25 cellular contexts compared by ENCODE assay signal in the genomic region with DNA sequence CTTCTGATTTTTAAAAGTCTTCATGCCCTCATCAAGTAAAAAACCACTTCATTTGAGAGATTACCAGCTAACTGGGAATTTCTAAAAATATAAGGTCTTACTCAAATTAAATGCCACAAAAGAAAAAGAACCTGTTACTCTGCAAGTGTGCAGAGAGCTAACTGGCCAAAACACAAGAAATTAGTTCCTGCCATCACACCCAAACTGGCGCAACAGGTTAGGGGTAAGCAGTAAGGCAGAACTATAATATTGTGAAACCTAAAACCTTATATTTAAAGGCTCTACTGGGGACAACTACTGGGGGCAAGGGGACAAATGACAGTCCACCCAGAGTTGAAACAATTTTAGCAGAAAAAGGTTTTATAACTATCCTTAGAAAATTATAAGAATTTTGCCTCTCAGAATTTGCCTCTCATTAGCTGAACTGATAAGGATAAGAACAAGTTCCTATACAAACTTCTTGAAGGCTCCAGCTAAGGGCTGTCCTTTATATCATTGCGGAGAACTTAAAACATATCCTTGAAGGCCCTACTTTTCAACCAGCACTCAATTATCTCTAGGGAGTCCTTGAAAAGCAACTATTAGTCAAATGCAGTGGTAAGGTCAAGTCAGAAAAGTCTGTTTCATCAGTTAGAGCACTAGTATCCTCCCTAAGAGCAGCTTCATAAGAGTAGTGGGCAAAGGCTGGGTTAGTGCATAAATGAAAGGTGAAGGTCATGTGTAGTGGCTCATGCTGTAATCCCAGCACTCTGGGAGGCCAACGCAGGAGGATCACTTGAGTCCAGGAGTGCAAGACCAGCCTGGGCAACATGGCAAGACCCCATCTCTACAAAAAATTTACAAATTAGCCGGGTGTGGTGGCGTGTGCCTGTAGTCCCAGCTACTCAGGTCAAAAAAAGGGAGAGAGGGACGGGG. TPM values are rescaled to one million over a fixed set of nuclear protein-coding genes. Genes with fewer than 3 reads are reported as not detected.
A peak's percentile ranks its signal among the peaks of the same experiment; 100 is the strongest.
DNase-seq lines count a peak whose midpoint lies in the region; ATAC-seq and TF ChIP-seq lines count a peak whose summit lies in the region.
"Had no signal": no experiment of that assay in that cellular context is flagged by ENCODE, and none has a peak within 500 bp of the region (broad histone marks: within the 10 kb centered on the region; RNA-seq: fewer than 3 reads in every experiment).

No MANE protein-coding gene starts in this region.

- peaks cover 40% of the 10 kb centered on the region for H3K4me1 ChIP-seq in CD8-positive, alpha-beta T cell (ENCODE audit: insufficient read depth, low read length)
- H3K4me1 ChIP-seq in mesodermal cell (ENCODE audit: control insufficient read depth, insufficient read depth, low read length, poor library complexity, severe bottlenecking), result peaks cover 54% of the 10 kb centered on the region

- no peak overlapping the region for H3K27ac ChIP-seq in CD8-positive, alpha-beta T cell (ENCODE audit: low read depth, low read length)
- H3K27ac ChIP-seq in mesodermal cell (ENCODE audit: low read depth, low read length, severe bottlenecking), result peak overlapping the region; percentile 26
- H3K27ac ChIP-seq: esophagus muscularis mucosa, gastrocnemius medialis, KMS-11, thyroid gland had no signal

- H3K27me3 Mint-ChIP-seq in CD8-positive, alpha-beta T cell (ENCODE audit: low read depth), result no peaks in the 10 kb centered on the region
- H3K27me3 Mint-ChIP-seq in HFFc6 (ENCODE audit: insufficient read depth), result no peaks in the 10 kb centered on the region; the same call in 1 of the 2 replicates
- no peaks in the 10 kb centered on the region for H3K27me3 Mint-ChIP-seq in T-helper 17 cell
- H3K27me3 Mint-ChIP-seq: CD8-positive, alpha-beta memory T cell; naive B cell had no signal

- no peaks in the 10 kb centered on the region for H3K36me3 ChIP-seq in CD8-positive, alpha-beta T cell (ENCODE audit: insufficient read depth, low read length)
- H3K36me3 ChIP-seq in mesodermal cell (ENCODE audit: control insufficient read depth, insufficient read depth, low read length), result peaks cover 76% of the 10 kb centered on the region
- H3K36me3 ChIP-seq: esophagus muscularis mucosa, gastrocnemius medialis, thyroid gland had no signal

- POLR2A ChIA-PET in CD8-positive, alpha-beta T cell (lab: Charles Lee), result interaction anchor here (0.6 to 1.1 kb wide), 2 partner anchors 19 to 90 kb away, joined by 3 read pairs; no protein-coding TSS in a partner anchor

- H3K27ac Mint-ChIP-seq in CD8-positive, alpha-beta T cell, result peak overlapping the region; percentile 14
- H3K27ac Mint-ChIP-seq in HFFc6 (peak overlapping the region; percentile 27), T-helper 17 cell (peak overlapping the region; percentile 32)

- no CpG with 5 or more reads among the region's 6 CpGs for whole genome bisulfite sequencing in mesodermal cell (ENCODE audit: insufficient coverage in 2 of 2), 2 experiments

- H3K9me3 ChIP-seq in CD8-positive, alpha-beta T cell (ENCODE audit: low read length), result no peaks in the 10 kb centered on the region
- H3K9me3 ChIP-seq in T-helper 17 cell (ENCODE audit: control insufficient read depth, low read length, poor library complexity, severe bottlenecking) (no peaks in the 10 kb centered on the region), mesodermal cell (ENCODE audit: control insufficient read depth, low read length) (no peaks in the 10 kb centered on the region)
- H3K9me3 ChIP-seq: esophagus muscularis mucosa, gastrocnemius medialis, thyroid gland had no signal

- TF ChIP-seq CTCF in CD8-positive, alpha-beta T cell (IDR thresholded peaks at IDR 0.05), result no peak
- no peak for TF ChIP-seq CTCF in HFFc6 (IDR thresholded peaks at IDR 0.05)

- CTCF ChIA-PET in CD8-positive, alpha-beta T cell (lab: Charles Lee), result interaction anchor here (1.2 to 3.0 kb wide), 3 partner anchors 15 to 21 kb away, joined by 4 to 8 read pairs (median 5); no protein-coding TSS in a partner anchor

- H3K4me1 Mint-ChIP-seq in CD8-positive, alpha-beta T cell (ENCODE audit: low read depth), result peaks cover 70% of the 10 kb centered on the region
- peaks cover 95% of the 10 kb centered on the region for H3K4me1 Mint-ChIP-seq in HFFc6 (ENCODE audit: low read depth)
- peaks cover 54% of the 10 kb centered on the region for H3K4me1 Mint-ChIP-seq in T-helper 17 cell

- H3K4me3 ChIP-seq in CD8-positive, alpha-beta T cell (ENCODE audit: low read depth, low read length), result no peak overlapping the region
- H3K4me3 ChIP-seq in mesodermal cell (ENCODE audit: extremely low read depth, insufficient read depth, low read length, poor library complexity, severe bottlenecking), result no peak overlapping the region
- H3K4me3 ChIP-seq: esophagus muscularis mucosa, gastrocnemius medialis, lung, thyroid gland had no signal

- H3K27me3 ChIP-seq in CD8-positive, alpha-beta T cell (ENCODE audit: insufficient read depth, low read length), result no peaks in the 10 kb centered on the region
- H3K27me3 ChIP-seq: esophagus muscularis mucosa, gastrocnemius medialis, thyroid gland had no signal

- no peak for DNase-seq in CD8-positive, alpha-beta T cell
- DNase-seq in HFFc6 (no peak), T-helper 17 cell (no peak), midbrain (lab: John Stamatoyannopoulos, UW) (no peak)
- DNase-seq: activated CD4-positive, alpha-beta T cell treated with anti-CD3 and anti-CD28 coated beads, Interleukin-2, amount 50 U/mL, for 4 hours; activated naive CD4-positive, alpha-beta T cell treated with anti-CD3 and anti-CD28 coated beads, Interleukin-2, amount 50 U/mL, for 16 hours; CD8-positive, alpha-beta memory T cell; DMS79; effector CD4-positive, alpha-beta T cell; gastrocnemius medialis; GOT3; islet precursor cell; naive B cell; NCI-H2081 treated with DMSO at 0.1 percent for 48 hours; NCI-H524 treated with DMSO at 0.1 percent for 48 hours; posterior cingulate gyrus; stimulated activated naive CD4-positive, alpha-beta T cell; SW 1271; thyroid gland had no signal

- no peak overlapping the region for H3K4me3 Mint-ChIP-seq in CD8-positive, alpha-beta T cell
- H3K4me3 Mint-ChIP-seq in HFFc6 (no peak overlapping the region), T-helper 17 cell (peak overlapping the region; percentile 28)
- H3K4me3 Mint-ChIP-seq: naive B cell had no signal

- peaks cover 16% of the 10 kb centered on the region for H3K36me3 Mint-ChIP-seq in CD8-positive, alpha-beta T cell
- H3K36me3 Mint-ChIP-seq in HFFc6 (ENCODE audit: low read depth) (peaks cover 26% of the 10 kb centered on the region), T-helper 17 cell (ENCODE audit: low read depth) (peaks cover 4% of the 10 kb centered on the region)

- ATAC-seq in CD8-positive, alpha-beta T cell, result no peak
- ATAC-seq in T-helper 17 cell (no peak), GM18867 (IDR thresholded peaks at IDR 0.05; ENCODE audit: unreplicated experiment) (no peak), GM21390 (IDR thresholded peaks at IDR 0.05; ENCODE audit: unreplicated experiment) (no peak)
- ATAC-seq: gastrocnemius medialis had no signal

- intact Hi-C loops in CD8-positive, alpha-beta T cell (cut with DNase I, micrococcal nuclease), result no loop called here

- no peaks in the 10 kb centered on the region for H3K9me3 Mint-ChIP-seq in CD8-positive, alpha-beta T cell
- H3K9me3 Mint-ChIP-seq in HFFc6, result no peaks in the 10 kb centered on the region
- H3K9me3 Mint-ChIP-seq: CD8-positive, alpha-beta memory T cell; naive B cell had no signal

RNA-seq across cellular contexts. Expression of a gene that starts 31.5 kb away (rescaled TPM):
- 10 to 100 TPM; 27.3 to 28.1 TPM for total RNA-seq in CD8-positive, alpha-beta T cell
- total RNA-seq in HFFc6 (2021; fragmentation: NEBNext Ultra II Directional; extraction: Animal tissue kit (Norgen Biotek cat#: 25700)), result 100 to 1,000 TPM in 3 of 6 experiments, 10 to 100 TPM in 3; 92.5 to 206 (median 99.1) TPM
- 10 to 100 TPM; 25.4 to 26.6 TPM for total RNA-seq in T-helper 17 cell
- 177 TPM for polyA plus RNA-seq in mesodermal cell (2013, experiment 1 of 2)
- 184 TPM for polyA plus RNA-seq in mesodermal cell (2013, experiment 2 of 2)
